8 cellular contexts compared by ENCODE assay signal in the genomic region with DNA sequence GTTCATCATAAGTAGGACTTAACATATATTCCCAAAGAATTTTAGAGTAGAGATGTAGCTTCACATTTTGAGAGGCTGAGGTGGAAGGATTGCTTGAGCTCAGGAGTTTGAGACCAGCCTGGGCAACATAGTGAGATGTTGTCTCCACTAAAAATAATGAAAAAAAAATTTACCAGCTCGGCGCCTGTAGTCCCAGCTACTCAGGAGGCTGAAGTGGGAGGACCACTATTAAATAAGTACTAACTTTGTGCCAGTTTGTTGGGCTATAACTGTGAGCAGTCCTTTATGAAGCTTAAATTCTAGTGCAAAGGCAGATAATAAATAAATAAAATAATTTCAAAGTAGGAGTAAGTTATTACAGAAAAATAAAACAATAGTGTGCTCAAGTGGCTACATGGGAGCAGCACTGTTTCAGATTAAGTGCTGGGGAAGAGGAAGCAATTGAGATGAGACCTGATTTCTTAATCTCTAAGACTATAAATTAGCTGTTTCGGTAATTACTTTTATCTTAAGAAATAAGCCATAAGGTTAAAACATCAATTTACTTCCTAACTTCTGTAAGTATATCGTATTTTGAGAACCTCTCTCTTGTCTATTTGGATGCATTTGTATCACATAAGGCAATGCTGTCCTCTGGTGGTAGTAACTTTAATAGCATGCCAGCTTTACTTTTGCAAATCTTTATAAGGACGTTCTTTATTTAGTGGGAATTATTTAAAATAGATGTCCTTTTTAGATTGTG.
A peak's percentile ranks its signal among the peaks of the same experiment; 100 is the strongest.
DNase-seq lines count a peak whose midpoint lies in the region; ATAC-seq and TF ChIP-seq lines count a peak whose summit lies in the region.

No MANE protein-coding gene starts in this region.

- H3K4me1 Mint-ChIP-seq in osteocyte (ENCODE audit: unreplicated experiment), result no peaks in the 10 kb centered on the region

- no peak overlapping the region for H3K4me3 Mint-ChIP-seq in osteocyte (ENCODE audit: unreplicated experiment)

- no peaks in the 10 kb centered on the region for H3K27me3 Mint-ChIP-seq in osteocyte (ENCODE audit: unreplicated experiment)

- H3K36me3 Mint-ChIP-seq in osteocyte (ENCODE audit: unreplicated experiment), result peaks cover 19% of the 10 kb centered on the region

- H3K4me1 ChIP-seq in foreskin keratinocyte, result no peaks in the 10 kb centered on the region

- no peak overlapping the region for H3K27ac ChIP-seq in foreskin keratinocyte

- DNase-seq in AG08396 (ENCODE audit: low spot score) (peak; percentile 28), GM03348 (ENCODE audit: low spot score) (peak; percentile 54), NCI-H1105 treated with DMSO at 0.1 percent for 48 hours (lab: John Stamatoyannopoulos, UW) (peak; percentile 44), foreskin keratinocyte (peak; percentile 10 to 46), osteocyte (ENCODE audit: extremely low spot score, unreplicated experiment) (no peak)
- no peak for DNase-seq in activated CD4-positive, CD25-positive, alpha-beta regulatory T cell (lab: John Stamatoyannopoulos, UW)

- H3K27me3 ChIP-seq in foreskin keratinocyte, result no peaks in the 10 kb centered on the region

- ATAC-seq in HG02623 (IDR thresholded peaks at IDR 0.05; ENCODE audit: unreplicated experiment), result peak; percentile 70
- peak; percentile 50 for ATAC-seq in foreskin keratinocyte

- no peak overlapping the region for H3K4me3 ChIP-seq in WI38 (ENCODE audit: low read depth, low read length)

- peak overlapping the region; percentile 17 for H3K27ac Mint-ChIP-seq in osteocyte (ENCODE audit: unreplicated experiment)

- H3K9me3 Mint-ChIP-seq in osteocyte (ENCODE audit: unreplicated experiment), result no peaks in the 10 kb centered on the region

- TF ChIP-seq CTCF in WI38 (IDR thresholded peaks at IDR 0.05; ENCODE audit: low read depth, low read length) (peak; percentile 70; the same call in 1 of the 2 replicates), foreskin keratinocyte (conservative IDR thresholded peaks at IDR 0.05) (peak; percentile 94), osteocyte (IDR thresholded peaks at IDR 0.05) (peak; percentile 89)

Comparison
In these comparisons a context has a peak if more than half of its experiments do, and no peak if none do; other contexts are left out.
1. DNase-seq: peak in AG08396 (single experiment), GM03348 (single experiment), NCI-H1105 treated with DMSO at 0.1 percent for 48 hours (single experiment) and foreskin keratinocyte (2 of 2); none in osteocyte (single experiment) and activated CD4-positive, CD25-positive, alpha-beta regulatory T cell (0 of 4).
2. Peak in every context shown above with its lines, with median percentiles within 50 percentile points of each other: CTCF ChIP-seq.